ENCODE assay signal across 9 cellular contexts in the genomic region with DNA sequence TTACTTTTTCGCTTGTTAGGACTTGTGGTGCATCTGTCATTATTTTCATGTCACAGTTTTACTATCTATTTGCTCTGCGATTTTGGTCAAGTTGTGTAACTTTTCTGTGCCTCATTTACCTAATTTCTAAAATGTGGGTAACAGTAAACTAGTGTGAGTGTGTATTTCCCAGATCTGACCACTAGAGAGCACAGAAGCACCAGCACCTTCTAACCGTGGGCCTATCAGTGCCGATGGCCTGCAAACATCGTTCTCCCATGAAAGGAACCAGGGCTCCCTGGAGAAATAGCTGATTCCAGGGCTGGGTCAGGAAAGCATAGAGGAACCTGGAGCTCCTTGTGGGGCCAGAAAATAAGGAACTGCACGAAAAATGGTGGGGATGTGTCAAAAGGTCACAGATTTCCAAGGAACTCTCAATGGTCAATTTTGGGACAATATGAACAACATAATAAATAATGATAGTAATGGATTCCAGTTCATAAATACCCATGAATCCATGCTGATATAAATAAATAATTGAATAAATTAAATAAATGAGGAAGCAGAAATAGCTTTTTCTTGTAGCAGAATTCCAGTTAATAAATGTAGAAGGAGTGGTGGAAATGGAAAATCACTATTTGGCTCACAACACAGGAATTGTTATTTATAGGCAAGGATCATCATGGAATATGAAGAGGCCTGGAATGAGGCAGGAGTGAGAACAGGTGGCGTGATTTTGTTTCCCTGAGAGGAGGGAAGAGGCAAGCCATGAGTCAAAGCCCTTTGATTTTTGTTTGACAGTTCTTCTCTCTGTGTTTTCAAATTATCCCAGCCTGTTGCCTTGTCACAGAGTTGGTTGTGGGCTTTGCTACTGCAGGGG. TPM values are rescaled to one million over a fixed set of nuclear protein-coding genes. Genes with fewer than 3 reads are reported as not detected.
DNase-seq lines count a peak whose midpoint lies in the region; ATAC-seq and TF ChIP-seq lines count a peak whose summit lies in the region.
"Had no signal": no experiment of that assay in that cellular context is flagged by ENCODE, and none has a peak within 500 bp of the region (broad histone marks: within the 10 kb centered on the region; RNA-seq: fewer than 3 reads in every experiment).

No MANE protein-coding gene starts in this region.

- peak overlapping the region in 1 of 12 donors; percentile 15 for H3K27ac ChIP-seq in heart left ventricle

- peaks cover 0 to 10% (median 0%) of the 10 kb centered on the region in 9 donors for H3K27me3 ChIP-seq in heart left ventricle

- ATAC-seq in GM18867 (IDR thresholded peaks at IDR 0.05; ENCODE audit: unreplicated experiment) (peak; percentile 51), heart left ventricle (peak in 3 of 4 donors; percentile 72 to 85 (median 78)), HG03460 (IDR thresholded peaks at IDR 0.05; ENCODE audit: unreplicated experiment) (no peak), HG02973 (IDR thresholded peaks at IDR 0.05; ENCODE audit: unreplicated experiment) (no peak)

- peak; percentile 40 to 67 (median 54) for TF ChIP-seq CTCF in heart left ventricle (IDR thresholded peaks at IDR 0.05)

- no peak overlapping the region for H3K4me3 ChIP-seq in heart left ventricle

- 13 to 18% (median 15%) methylated on average over 7 of the region's 7 CpGs for WGBS in heart left ventricle, 4 donors

- peaks cover 5% of the 10 kb centered on the region for H3K27me3 Mint-ChIP-seq in activated naive CD4-positive, alpha-beta T cell treated with anti-CD3 and anti-CD28 coated beads for 36 hours (ENCODE audit: low read depth)

- CTCF ChIA-PET in activated naive CD4-positive, alpha-beta T cell treated with anti-CD3 and anti-CD28 coated beads for 36 hours (lab: Charles Lee) = interaction anchor here (0.8 to 2.9 kb wide), 7 partner anchors 18 to 122 kb away, joined by 3 to 25 read pairs (median 4); no protein-coding TSS in a partner anchor

- H3K4me1 Mint-ChIP-seq in activated naive CD4-positive, alpha-beta T cell treated with anti-CD3 and anti-CD28 coated beads for 36 hours (ENCODE audit: low read depth) = no peaks in the 10 kb centered on the region

- no peaks in the 10 kb centered on the region for H3K36me3 ChIP-seq in heart left ventricle

- no peak overlapping the region for H3K4me3 Mint-ChIP-seq in activated naive CD4-positive, alpha-beta T cell treated with anti-CD3 and anti-CD28 coated beads for 36 hours

- H3K9me3 ChIP-seq in heart left ventricle = no peaks in the 10 kb centered on the region

- no peaks in the 10 kb centered on the region for H3K9me3 Mint-ChIP-seq in activated naive CD4-positive, alpha-beta T cell treated with anti-CD3 and anti-CD28 coated beads for 36 hours

- H3K36me3 Mint-ChIP-seq in activated naive CD4-positive, alpha-beta T cell treated with anti-CD3 and anti-CD28 coated beads for 36 hours (ENCODE audit: low read depth) = no peaks in the 10 kb centered on the region

- intact Hi-C loops in activated naive CD4-positive, alpha-beta T cell treated with anti-CD3 and anti-CD28 coated beads for 36 hours (cut with micrococcal nuclease) = loop anchor here (1.0 kb wide), 1 partner anchor 113 kb away; no protein-coding TSS in a partner anchor
- intact Hi-C loops in heart left ventricle (cut with DNase I) = loop anchor here in 1 of 10 donors (2.0 kb wide), 1 partner anchor 33 kb away; no protein-coding TSS in a partner anchor

- peaks cover 0 to 18% (median 9%) of the 10 kb centered on the region in 12 donors for H3K4me1 ChIP-seq in heart left ventricle

- no peak overlapping the region for H3K27ac Mint-ChIP-seq in activated naive CD4-positive, alpha-beta T cell treated with anti-CD3 and anti-CD28 coated beads for 36 hours

- no peak for TF ChIP-seq POLR2A in heart left ventricle (IDR thresholded peaks at IDR 0.05)

- peak; percentile 70 for DNase-seq in COLO829 (ENCODE audit: low spot score)
- DNase-seq in NCI-H2171 treated with DMSO at 0.1 percent for 48 hours (lab: John Stamatoyannopoulos, UW) = peak; percentile 52
- peak; percentile 34 for DNase-seq in activated naive CD4-positive, alpha-beta T cell treated with anti-CD3 and anti-CD28 coated beads for 36 hours
- peak in 1 of 5 donors; percentile 38 for DNase-seq in heart left ventricle
- peak; percentile 32 for DNase-seq in retina

RNA-seq across cellular contexts. Expression of a gene that starts 31.1 kb away (rescaled TPM):
- not detected for total RNA-seq in activated naive CD4-positive, alpha-beta T cell treated with anti-CD3 and anti-CD28 coated beads for 36 hours
- under 1 TPM in 2 of 9 donors, not detected in 7; 0.10 to 0.56 TPM for total RNA-seq in heart left ventricle
- not detected for polyA plus RNA-seq in heart left ventricle
- total RNA-seq: T-helper 1 cell treated with Interleukin-12 subunit alpha and Interleukin-12 subunit beta and Interleukin-4 antibody, amounts not matched to agents 30 ng/mL and 1 ng/mL, for 36 hours had no signal

RNA-seq across cellular contexts. Expression of a gene that starts 35.3 kb away (rescaled TPM):
- total RNA-seq in activated naive CD4-positive, alpha-beta T cell treated with anti-CD3 and anti-CD28 coated beads for 36 hours = 1 to 10 TPM; 3.1 to 3.6 TPM
- total RNA-seq in heart left ventricle = 1 to 10 TPM; 1.3 to 8.3 (median 2.5) TPM
- 1 to 10 TPM; 1.6 to 2.1 TPM for polyA plus RNA-seq in heart left ventricle

Comparison
In these comparisons a context has a peak if more than half of its experiments do, and no peak if none do; other contexts are left out.
1. ATAC-seq: peak in GM18867 (single experiment) and heart left ventricle (3 of 4); none in HG03460 (single experiment) and HG02973 (single experiment).